ENCODE assay signal across 18 cellular contexts in genomic region chr1:199295102-199295501, GRCh38.
"Had no signal": no experiment of that assay in that cellular context is flagged by ENCODE, and none has a peak within 500 bp of the region (broad histone marks: within the 10 kb centered on the region; RNA-seq: fewer than 3 reads in every experiment).

No MANE protein-coding gene starts in this region.

- H3K9me3 Mint-ChIP-seq: activated T-cell treated with anti-CD3 and anti-CD28 coated beads, Interleukin-2, amount 50 U/mL, for 24 hours; activated T-helper 17 cell treated with anti-CD3 and anti-CD28 coated beads, Interleukin-2, amount 50 U/mL, for 72 hours; naive thymus-derived CD4-positive, alpha-beta T cell; neural crest cell; stimulated activated effector memory CD8-positive, alpha-beta T cell treated with anti-CD3 and anti-CD28 coated beads, Interleukin-12 subunit alpha, Interleukin-12 subunit beta, amount 100 ng/mL, for 72 hours; stimulated activated naive CD8-positive, alpha-beta T cell treated with anti-CD3 and anti-CD28 coated beads, Interleukin-15, amount 100 ng/mL, for 72 hours had no signal

- H3K36me3 Mint-ChIP-seq: activated naive CD8-positive, alpha-beta T cell; naive thymus-derived CD4-positive, alpha-beta T cell; stimulated activated effector memory CD8-positive, alpha-beta T cell treated with anti-CD3 and anti-CD28 coated beads, Interleukin-12 subunit alpha, Interleukin-12 subunit beta, amount 100 ng/mL, for 72 hours; WTC11 had no signal

- H3K27ac Mint-ChIP-seq: activated naive CD8-positive, alpha-beta T cell; activated T-cell treated with anti-CD3 and anti-CD28 coated beads, Interleukin-2, amount 50 U/mL, for 24 hours; activated T-helper 17 cell treated with anti-CD3 and anti-CD28 coated beads, Interleukin-2, amount 50 U/mL, for 72 hours; naive thymus-derived CD4-positive, alpha-beta T cell; stimulated activated effector memory CD8-positive, alpha-beta T cell treated with anti-CD3 and anti-CD28 coated beads, Interleukin-12 subunit alpha, Interleukin-12 subunit beta, amount 100 ng/mL, for 72 hours; stimulated activated naive CD8-positive, alpha-beta T cell treated with anti-CD3 and anti-CD28 coated beads, Interleukin-15, amount 100 ng/mL, for 72 hours; WTC11 had no signal

- ATAC-seq: activated T-helper 17 cell treated with anti-CD3 and anti-CD28 coated beads, Interleukin-2, amount 50 U/mL, for 72 hours; naive thymus-derived CD4-positive, alpha-beta T cell; right lobe of liver; stimulated activated effector memory CD8-positive, alpha-beta T cell treated with anti-CD3 and anti-CD28 coated beads, Interleukin-12 subunit alpha, Interleukin-12 subunit beta, amount 100 ng/mL, for 72 hours; stimulated activated naive CD8-positive, alpha-beta T cell treated with anti-CD3 and anti-CD28 coated beads, Interleukin-15, amount 100 ng/mL, for 72 hours; WTC11 had no signal

- DNase-seq: activated T-cell treated with anti-CD3 and anti-CD28 coated beads, Interleukin-2, amount 50 U/mL, for 24 hours; adrenal gland; brain microvascular endothelial cell; caudate nucleus; effector memory CD4-positive, alpha-beta T cell; hypothalamus; left ventricle myocardium inferior; naive thymus-derived CD4-positive, alpha-beta T cell; occipital lobe; right lobe of liver; small intestine; stimulated activated CD4-positive, alpha-beta T cell treated with anti-CD3 and anti-CD28 coated beads, Interleukin-2, amount 100 ng/mL, for 24 hours; stimulated activated naive CD8-positive, alpha-beta T cell treated with anti-CD3 and anti-CD28 coated beads, Interleukin-15, amount 100 ng/mL, for 72 hours had no signal

- H3K27me3 Mint-ChIP-seq: stimulated activated naive CD8-positive, alpha-beta T cell treated with anti-CD3 and anti-CD28 coated beads, Interleukin-15, amount 100 ng/mL, for 72 hours had no signal

- H3K4me3 Mint-ChIP-seq: activated naive CD8-positive, alpha-beta T cell; activated T-cell treated with anti-CD3 and anti-CD28 coated beads, Interleukin-2, amount 50 U/mL, for 24 hours; activated T-helper 17 cell treated with anti-CD3 and anti-CD28 coated beads, Interleukin-2, amount 50 U/mL, for 72 hours; naive thymus-derived CD4-positive, alpha-beta T cell; neural crest cell; stimulated activated effector memory CD8-positive, alpha-beta T cell treated with anti-CD3 and anti-CD28 coated beads, Interleukin-12 subunit alpha, Interleukin-12 subunit beta, amount 100 ng/mL, for 72 hours; stimulated activated naive CD8-positive, alpha-beta T cell treated with anti-CD3 and anti-CD28 coated beads, Interleukin-15, amount 100 ng/mL, for 72 hours; WTC11 had no signal

- H3K4me1 Mint-ChIP-seq: activated T-helper 17 cell treated with anti-CD3 and anti-CD28 coated beads, Interleukin-2, amount 50 U/mL, for 72 hours; naive thymus-derived CD4-positive, alpha-beta T cell; neural crest cell; stimulated activated effector memory CD8-positive, alpha-beta T cell treated with anti-CD3 and anti-CD28 coated beads, Interleukin-12 subunit alpha, Interleukin-12 subunit beta, amount 100 ng/mL, for 72 hours had no signal
